8 cellular contexts compared by ENCODE assay signal in the genomic region with DNA sequence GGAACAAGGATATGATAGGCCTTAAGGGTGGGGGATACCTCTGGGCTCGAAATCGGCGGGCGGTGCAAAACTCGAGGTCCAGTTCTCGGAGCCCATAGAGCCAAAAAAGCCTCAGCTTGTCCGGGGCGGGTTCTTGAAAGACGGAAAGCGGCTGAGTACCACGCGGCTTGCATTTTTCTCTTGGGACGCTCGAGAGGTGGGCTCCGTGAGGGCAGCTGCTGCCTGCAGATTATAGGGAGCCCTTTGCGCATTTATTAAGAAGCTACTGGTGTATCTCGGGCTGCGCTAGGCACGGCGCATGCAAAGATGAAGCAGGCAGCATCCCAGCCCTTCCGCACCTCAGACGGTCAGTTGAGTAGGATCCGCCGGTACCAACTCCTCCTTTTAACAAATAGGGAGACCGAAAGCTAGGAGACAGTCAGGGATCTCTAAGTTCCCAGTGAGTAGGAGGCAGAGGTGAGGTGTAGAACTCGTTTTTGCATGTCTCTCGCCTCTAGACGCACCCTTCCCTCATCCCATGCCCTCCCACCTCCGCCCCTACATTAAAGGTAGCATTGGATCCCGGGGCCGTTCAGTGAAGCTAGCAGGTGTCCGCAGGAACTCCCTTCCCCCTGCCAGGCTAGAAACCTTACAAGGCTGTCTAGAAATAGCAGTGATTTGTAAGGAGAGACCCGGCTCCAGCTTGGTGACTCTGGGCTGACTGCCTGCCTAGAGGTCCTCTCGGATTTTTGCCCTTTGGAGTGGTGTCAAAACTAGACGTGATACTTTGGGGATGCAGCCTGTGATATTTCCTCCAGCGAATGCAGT.
DNase-seq lines count a peak whose midpoint lies in the region; ATAC-seq and TF ChIP-seq lines count a peak whose summit lies in the region.

No MANE protein-coding gene starts in this region.

- peaks cover 47% of the 10 kb centered on the region for H3K4me1 Mint-ChIP-seq in T-helper 1 cell treated with Interleukin-12 subunit alpha and Interleukin-12 subunit beta and Interleukin-4 antibody, amounts not matched to agents 30 μg/mL and 1 μg/mL, for 36 hours (ENCODE audit: low read depth)
- H3K4me1 Mint-ChIP-seq in memory B cell = peaks cover 13% of the 10 kb centered on the region

- no peaks in the 10 kb centered on the region for H3K27me3 Mint-ChIP-seq in T-helper 1 cell treated with Interleukin-12 subunit alpha and Interleukin-12 subunit beta and Interleukin-4 antibody, amounts not matched to agents 30 μg/mL and 1 μg/mL, for 36 hours (ENCODE audit: low read depth)
- H3K27me3 Mint-ChIP-seq in memory B cell = no peaks in the 10 kb centered on the region

- TF ChIP-seq CTCF in VCaP (conservative IDR thresholded peaks at IDR 0.05) = no peak

- H3K36me3 ChIP-seq in duodenal mucosa (ENCODE audit: control insufficient read depth in 1 of 2, insufficient read depth in 2 of 2, low read length in 2 of 2) (peaks cover 13 to 28% of the 10 kb centered on the region in 2 donors), subcutaneous abdominal adipose tissue (ENCODE audit: control insufficient read depth in 5 of 5, insufficient read depth in 5 of 5, low read length in 5 of 5) (peaks cover 20 to 36% (median 30%) of the 10 kb centered on the region in 5 donors)

- no peaks in the 10 kb centered on the region for H3K9me3 Mint-ChIP-seq in T-helper 1 cell treated with Interleukin-12 subunit alpha and Interleukin-12 subunit beta and Interleukin-4 antibody, amounts not matched to agents 30 μg/mL and 1 μg/mL, for 36 hours
- no peaks in the 10 kb centered on the region for H3K9me3 Mint-ChIP-seq in memory B cell

- H3K4me1 ChIP-seq in duodenal mucosa (ENCODE audit: control insufficient read depth in 1 of 2, insufficient read depth in 2 of 2, low read length in 2 of 2) (peaks cover 13 to 17% of the 10 kb centered on the region in 2 donors), subcutaneous abdominal adipose tissue (ENCODE audit: control insufficient read depth in 5 of 5, insufficient read depth in 5 of 5, low read length in 5 of 5) (peaks cover 0 to 35% (median 22%) of the 10 kb centered on the region in 5 donors)

- peak overlapping the region; percentile 95 for H3K27ac Mint-ChIP-seq in T-helper 1 cell treated with Interleukin-12 subunit alpha and Interleukin-12 subunit beta and Interleukin-4 antibody, amounts not matched to agents 30 μg/mL and 1 μg/mL, for 36 hours
- H3K27ac Mint-ChIP-seq in memory B cell = peak overlapping the region; percentile 89

- H3K36me3 Mint-ChIP-seq in T-helper 1 cell treated with Interleukin-12 subunit alpha and Interleukin-12 subunit beta and Interleukin-4 antibody, amounts not matched to agents 30 μg/mL and 1 μg/mL, for 36 hours (ENCODE audit: low read depth) = peaks cover 44% of the 10 kb centered on the region
- peaks cover 14% of the 10 kb centered on the region for H3K36me3 Mint-ChIP-seq in memory B cell

- H3K27ac ChIP-seq in VCaP (peak overlapping the region; percentile 94), duodenal mucosa (ENCODE audit: low read depth, low read length) (peak overlapping the region; percentile 97), subcutaneous abdominal adipose tissue (ENCODE audit: low read depth, low read length) (peak overlapping the region; percentile 98)

- H3K9ac ChIP-seq in duodenal mucosa (ENCODE audit: low read depth in 1 of 2, low read length in 2 of 2) (peak overlapping the region; percentile 84 to 95), subcutaneous abdominal adipose tissue (ENCODE audit: low read length in 5 of 5) (peak overlapping the region; percentile 93 to 100 (median 98))

- peak overlapping the region; percentile 98 for H3K4me3 Mint-ChIP-seq in T-helper 1 cell treated with Interleukin-12 subunit alpha and Interleukin-12 subunit beta and Interleukin-4 antibody, amounts not matched to agents 30 μg/mL and 1 μg/mL, for 36 hours
- H3K4me3 Mint-ChIP-seq in memory B cell = peak overlapping the region; percentile 98

- H3K27me3 ChIP-seq in duodenal mucosa (ENCODE audit: control insufficient read depth in 1 of 2, insufficient read depth in 2 of 2, low read length in 2 of 2) (no peaks in the 10 kb centered on the region), subcutaneous abdominal adipose tissue (ENCODE audit: control insufficient read depth in 5 of 5, insufficient read depth in 4 of 5, low read length in 5 of 5) (no peaks in the 10 kb centered on the region)

- H3K4me3 ChIP-seq in duodenal mucosa (ENCODE audit: low read depth in 1 of 2, low read length in 2 of 2) (peak overlapping the region; percentile 84 to 97), subcutaneous abdominal adipose tissue (ENCODE audit: low read depth in 1 of 5, low read length in 5 of 5) (peak overlapping the region; percentile 89 to 100 (median 100))

- ATAC-seq in memory B cell (ENCODE audit: low read depth) = no peak

- DNase-seq in T-helper 1 cell (no peak), memory B cell (ENCODE audit: low spot score in 2 of 2) (peak in 1 of 2 donors; percentile 7), HuH-7.5 (ENCODE audit: low spot score) (no peak), dedifferentiated amniotic fluid mesenchymal stem cell (ENCODE audit: extremely low spot score) (no peak)

- H3K9me3 ChIP-seq in duodenal mucosa (ENCODE audit: control insufficient read depth in 1 of 2, low read length in 2 of 2) = no peaks in the 10 kb centered on the region
- H3K9me3 ChIP-seq in subcutaneous abdominal adipose tissue (ENCODE audit: control insufficient read depth in 5 of 5, low read length in 5 of 5) = no peaks in the 10 kb centered on the region
